Comparison of ENCODE assay signal across 10 cellular contexts in the genomic region with DNA sequence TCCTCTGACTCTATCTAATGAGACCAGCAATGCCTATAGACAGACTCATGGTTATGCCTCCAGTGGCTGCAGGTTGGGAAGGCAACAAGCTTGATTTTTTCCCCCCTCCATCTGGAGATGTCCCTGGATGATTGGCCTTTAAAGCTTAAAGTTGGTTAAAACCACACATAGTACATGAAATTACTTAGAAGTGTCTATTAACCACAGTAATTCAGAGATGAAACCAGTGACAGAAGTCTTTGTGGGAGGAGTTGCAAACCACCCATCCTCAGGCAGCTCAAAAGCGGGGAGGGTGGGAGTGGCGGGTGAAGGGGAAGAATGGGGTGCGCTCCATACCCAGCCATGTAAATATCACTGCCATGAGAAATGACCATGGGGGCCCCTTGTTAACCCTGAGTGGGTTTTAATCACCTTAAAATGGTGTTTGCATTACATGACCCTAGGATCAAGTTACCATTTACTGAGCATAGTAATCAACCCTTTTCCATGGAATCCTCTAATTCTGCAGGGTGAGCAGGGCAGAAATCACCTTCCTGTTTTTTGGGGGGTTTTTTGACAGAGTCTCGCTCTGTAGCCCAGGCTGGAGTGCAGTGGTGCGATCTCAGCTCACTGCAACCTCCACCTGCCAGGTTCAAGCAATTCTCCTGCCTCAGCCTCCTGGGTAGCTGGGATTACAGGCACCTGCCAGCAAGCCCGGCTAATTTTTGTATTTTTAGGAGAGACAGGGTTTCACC.
A peak's percentile ranks its signal among the peaks of the same experiment; 100 is the strongest.
DNase-seq lines count a peak whose midpoint lies in the region; ATAC-seq, FAIRE-seq and TF ChIP-seq lines count a peak whose summit lies in the region.
"Had no signal": no experiment of that assay in that cellular context is flagged by ENCODE, and none has a peak within 500 bp of the region (broad histone marks: within the 10 kb centered on the region; RNA-seq: fewer than 3 reads in every experiment).

No MANE protein-coding gene starts in this region.

- ATAC-seq in GM19025 (IDR thresholded peaks at IDR 0.05; ENCODE audit: low read depth, unreplicated experiment) (peak; percentile 76), omental fat pad (ENCODE audit: low FRiP score) (no peak), GM18505 (IDR thresholded peaks at IDR 0.05; ENCODE audit: unreplicated experiment) (no peak)
- ATAC-seq: T-helper 17 cell had no signal

- peaks cover 17% of the 10 kb centered on the region; the same call in 1 of the 2 replicates for H3F3A ChIP-seq in GM23248 (ENCODE audit: insufficient read depth)

- FAIRE-seq in small intestine (lab: Jason Lieb, UNC) = no peak

- no peaks in the 10 kb centered on the region for H3K79me2 ChIP-seq in GM23248 (ENCODE audit: insufficient read depth)

- TF ChIP-seq CTCF in omental fat pad (IDR thresholded peaks at IDR 0.05) (no peak), right atrium auricular region (IDR thresholded peaks at IDR 0.05) (no peak)

- TF ChIP-seq POLR2A in GM18505 (IDR thresholded peaks at IDR 0.05; ENCODE audit: borderline replicate concordance, extremely low read depth, insufficient read depth, insufficient read length) = no peak

- H3K27ac ChIP-seq in GM23248 (peak overlapping the region; percentile 73; the same call in 1 of the 2 replicates), small intestine (ENCODE audit: low read depth in 1 of 2, low read length in 1 of 2) (no peak overlapping the region), right atrium auricular region (no peak overlapping the region)
- no peak overlapping the region for H3K27ac ChIP-seq in effector memory CD4-positive, alpha-beta T cell (ENCODE audit: insufficient read depth, low read length, poor library complexity, severe bottlenecking)

- H3K4me3 ChIP-seq in GM23248 (no peak overlapping the region), small intestine (ENCODE audit: low read depth in 1 of 2, low read length in 2 of 2) (no peak overlapping the region), right atrium auricular region (no peak overlapping the region)
- H3K4me3 ChIP-seq in effector memory CD4-positive, alpha-beta T cell (ENCODE audit: insufficient read depth, low read depth, low read length, poor library complexity, severe bottlenecking) = no peak overlapping the region

- DNase-seq in GM23248 (no peak), NCI-H748 (lab: John Stamatoyannopoulos, UW; ENCODE audit: unreplicated experiment) (peak; percentile 49), small intestine (peak; percentile 17), omental fat pad (ENCODE audit: low spot score) (no peak), right atrium auricular region (ENCODE audit: low spot score) (no peak)
- no peak for DNase-seq in effector memory CD4-positive, alpha-beta T cell
- DNase-seq: NCI-H187 treated with DMSO at 0.1 percent for 48 hours, T-helper 17 cell had no signal

- H4K20me1 ChIP-seq in GM23248 (ENCODE audit: insufficient read depth) = no peaks in the 10 kb centered on the region

- no peaks in the 10 kb centered on the region for H3K9me3 ChIP-seq in GM23248 (ENCODE audit: low read depth)
- no peaks in the 10 kb centered on the region for H3K9me3 ChIP-seq in small intestine (ENCODE audit: control insufficient read depth, low read depth)
- H3K9me3 ChIP-seq in right atrium auricular region = no peaks in the 10 kb centered on the region
- no peaks in the 10 kb centered on the region for H3K9me3 ChIP-seq in effector memory CD4-positive, alpha-beta T cell (ENCODE audit: control insufficient read depth, low read length)

- H3K4me2 ChIP-seq in GM23248 (ENCODE audit: unreplicated experiment) = no peak overlapping the region

- no peak overlapping the region for H3K9ac ChIP-seq in GM23248

- in situ Hi-C loops in GM23248 (cut with MboI) = no loop called here

- H3K27me3 ChIP-seq in GM23248 (replicated peaks; ENCODE audit: insufficient read depth) (no peaks in the 10 kb centered on the region), small intestine (ENCODE audit: control insufficient read depth in 2 of 2, insufficient read depth in 2 of 2, low read length in 2 of 2) (no peaks in the 10 kb centered on the region), right atrium auricular region (no peaks in the 10 kb centered on the region)
- H3K27me3 ChIP-seq in effector memory CD4-positive, alpha-beta T cell (replicated peaks; ENCODE audit: control insufficient read depth, insufficient read depth, low read length, poor library complexity, severe bottlenecking) = no peaks in the 10 kb centered on the region

- peaks cover 13% of the 10 kb centered on the region for H3K4me1 ChIP-seq in GM23248 (ENCODE audit: insufficient read depth)
- H3K4me1 ChIP-seq in small intestine (ENCODE audit: control insufficient read depth in 2 of 2, insufficient read depth in 1 of 2, low read depth in 1 of 2, low read length in 1 of 2) = no peaks in the 10 kb centered on the region
- H3K4me1 ChIP-seq in right atrium auricular region = peaks cover 0 to 7% of the 10 kb centered on the region in 2 donors
- no peaks in the 10 kb centered on the region for H3K4me1 ChIP-seq in effector memory CD4-positive, alpha-beta T cell (ENCODE audit: control insufficient read depth, insufficient read depth, low read length, poor library complexity, severe bottlenecking)

- 88 to 95% methylated on average over 5 to 6 of the region's 6 CpGs for WGBS in GM23248 (ENCODE audit: low coverage in 1 of 2, low lambda C conversion rate in 2 of 2, missing lambda C conversion rate in 2 of 2), 2 experiments
- WGBS in small intestine, 3 donors = 70 to 83% (median 80%) methylated on average over 6 of the region's 6 CpGs

- no peaks in the 10 kb centered on the region for H3K9me2 ChIP-seq in GM23248 (ENCODE audit: insufficient read depth)

- H3K36me3 ChIP-seq in GM23248 (ENCODE audit: low read depth) = no peaks in the 10 kb centered on the region
- peaks cover 0 to 11% of the 10 kb centered on the region in 2 donors for H3K36me3 ChIP-seq in small intestine (ENCODE audit: control insufficient read depth in 2 of 2, insufficient read depth in 2 of 2, low read length in 2 of 2)
- H3K36me3 ChIP-seq in right atrium auricular region = peaks cover 8% of the 10 kb centered on the region
- no peaks in the 10 kb centered on the region for H3K36me3 ChIP-seq in effector memory CD4-positive, alpha-beta T cell (ENCODE audit: control insufficient read depth, insufficient read depth, low read length)

- H2AFZ ChIP-seq in GM23248 = no peak overlapping the region

Comparison
In these comparisons a context has a peak if more than half of its experiments do, and no peak if none do; other contexts are left out.
1. DNase-seq: peak in NCI-H748 (single experiment) and small intestine (single experiment); none in GM23248 (single experiment), omental fat pad (single experiment), right atrium auricular region (single experiment) and effector memory CD4-positive, alpha-beta T cell (0 of 3).